13 cellular contexts compared by ENCODE assay signal in the genomic region with DNA sequence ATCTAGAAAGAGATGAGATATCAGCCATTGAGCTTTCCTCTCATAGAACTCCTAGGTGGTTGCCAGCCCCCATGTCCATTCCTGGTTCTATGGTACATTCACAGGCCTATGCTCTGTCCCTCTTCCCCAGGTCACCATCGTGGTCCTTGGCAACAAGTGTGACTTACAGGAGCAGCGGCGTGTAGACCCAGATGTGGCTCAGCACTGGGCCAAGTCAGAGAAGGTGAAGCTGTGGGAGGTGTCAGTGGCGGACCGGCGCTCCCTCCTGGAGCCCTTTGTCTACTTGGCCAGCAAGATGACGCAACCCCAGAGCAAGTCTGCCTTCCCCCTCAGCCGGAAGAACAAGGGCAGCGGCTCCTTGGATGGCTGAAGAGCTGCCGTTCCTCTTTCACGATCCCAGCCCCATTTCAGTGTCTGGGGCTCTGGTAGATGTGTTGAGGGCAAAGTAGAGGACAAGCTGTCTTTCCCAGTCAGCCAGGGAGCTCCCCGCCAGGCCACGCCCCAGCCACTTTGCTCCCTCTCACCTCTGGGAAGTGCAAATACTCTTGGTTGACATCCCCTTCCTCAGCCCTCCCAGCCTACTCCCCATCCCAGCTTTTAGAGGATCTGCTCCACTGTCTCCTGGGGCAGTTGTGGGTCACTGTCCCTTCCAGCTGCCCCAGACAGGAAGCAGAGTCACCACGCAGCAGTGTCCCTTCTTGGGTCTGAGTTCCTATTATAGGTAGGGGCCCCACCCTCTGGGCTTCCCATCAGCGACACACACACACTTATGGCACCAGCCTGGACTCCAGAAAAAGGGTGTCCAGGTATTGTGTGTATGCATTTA. TPM values are rescaled to one million over a fixed set of nuclear protein-coding genes. Genes with fewer than 3 reads are reported as not detected.
DNase-seq lines count a peak whose midpoint lies in the region; ATAC-seq, FAIRE-seq and TF ChIP-seq lines count a peak whose summit lies in the region.
"Had no signal": no experiment of that assay in that cellular context is flagged by ENCODE, and none has a peak within 500 bp of the region (broad histone marks: within the 10 kb centered on the region; RNA-seq: fewer than 3 reads in every experiment).

No MANE protein-coding gene starts in this region.

- TF ChIP-seq RAD21 in A549 (conservative IDR thresholded peaks at IDR 0.05 in 1 of 2, IDR thresholded peaks at IDR 0.05 in 1 of 2): no peak

- peaks cover 7 to 10% of the 10 kb centered on the region in 2 donors for H3K27me3 Mint-ChIP-seq in effector memory CD8-positive, alpha-beta T cell
- H3K27me3 Mint-ChIP-seq: activated naive CD8-positive, alpha-beta T cell treated with anti-CD3 and anti-CD28 coated beads, Interleukin-2, amount 10 ng/mL, durations not matched to agents 7 days and 5 days had no signal

- CTCF ChIA-PET in A549 (lab: Yijun Ruan, JAX): interaction anchor here (0.6 to 19.4 kb wide), 28 partner anchors 8 to 524 kb away, joined by 3 to 658 read pairs (median 4); partner anchors contain the start of genes C17orf113, CNP, DHX58 and GHDC
- CTCF ChIA-PET in HEK293T (lab: Yijun Ruan, JAX): no interaction called here

- FAIRE-seq in A549 (lab: Jason Lieb, UNC): no peak

- H3K36me3 Mint-ChIP-seq in effector memory CD8-positive, alpha-beta T cell (ENCODE audit: insufficient read depth): peaks cover 23% of the 10 kb centered on the region

- POLR2A ChIA-PET in A549 (lab: Yijun Ruan, JAX): no interaction called here
- POLR2A ChIA-PET in HEK293T (lab: Yijun Ruan, JAX): interaction anchor here (2.1 to 2.6 kb wide), 2 partner anchors 57 to 96 kb away, joined by 8 to 11 read pairs; partner anchors contain the start of gene CNP

- peak overlapping the region; percentile 57; the same call in 2 of the 3 replicates for H3K4me2 ChIP-seq in A549

- H3K36me3 ChIP-seq in mesodermal cell (ENCODE audit: control insufficient read depth, insufficient read depth, low read length): peaks cover 39% of the 10 kb centered on the region

- TF ChIP-seq CTCF in A549 (IDR thresholded peaks at IDR 0.05) (no peak), NB4 (IDR thresholded peaks at IDR 0.05; ENCODE audit: low read depth, low read length) (no peak)

- H3K4me3 ChIP-seq in A549 (no peak overlapping the region), NB4 (ENCODE audit: low read depth, low read length) (peak overlapping the region; percentile 11), mesodermal cell (ENCODE audit: extremely low read depth, insufficient read depth, low read length, poor library complexity, severe bottlenecking) (no peak overlapping the region)

- H3K27ac ChIP-seq in A549: peak overlapping the region; percentile 42 to 73; a peak in 5 of 6 replicates
- H3K27ac ChIP-seq in mesodermal cell (ENCODE audit: low read depth, low read length, severe bottlenecking): peak overlapping the region; percentile 74
- H3K27ac ChIP-seq: foreskin keratinocyte had no signal

- DNase-seq in A549 (ENCODE audit: low read depth in 1 of 2, low spot score in 1 of 2) (no peak), NB4 (ENCODE audit: low read depth) (peak; percentile 94), dermis blood vessel endothelial cell (peak; percentile 28), HEK293T (ENCODE audit: extremely low spot score) (no peak), NK-92 (lab: John Stamatoyannopoulos, UW; ENCODE audit: unreplicated experiment) (no peak)
- no peak for DNase-seq in effector memory CD8-positive, alpha-beta T cell
- DNase-seq: activated naive CD8-positive, alpha-beta T cell treated with anti-CD3 and anti-CD28 coated beads, Interleukin-2, amount 10 ng/mL, durations not matched to agents 7 days and 5 days; foreskin keratinocyte; NCI-H2107; occipital lobe; T1000 had no signal

- H3K9me3 ChIP-seq in A549 (no peaks in the 10 kb centered on the region), mesodermal cell (ENCODE audit: control insufficient read depth, low read length) (no peaks in the 10 kb centered on the region)

- TF ChIP-seq POLR2A in A549 (IDR thresholded peaks at IDR 0.05; ENCODE audit: low read length): no peak
- no peak for TF ChIP-seq POLR2A in NB4 (IDR thresholded peaks at IDR 0.05; ENCODE audit: extremely low read depth, insufficient read length)

- no peak overlapping the region for H3K27ac Mint-ChIP-seq in effector memory CD8-positive, alpha-beta T cell

- peaks cover 0 to 2% of the 10 kb centered on the region in 2 donors for H3K9me3 Mint-ChIP-seq in effector memory CD8-positive, alpha-beta T cell

- no peak for TF ChIP-seq EP300 in A549 (IDR thresholded peaks at IDR 0.05)

- no peak overlapping the region for H3K4me3 Mint-ChIP-seq in effector memory CD8-positive, alpha-beta T cell
- H3K4me3 Mint-ChIP-seq: activated naive CD8-positive, alpha-beta T cell treated with anti-CD3 and anti-CD28 coated beads, Interleukin-2, amount 10 ng/mL, durations not matched to agents 7 days and 5 days had no signal

- peaks cover 25 to 27% of the 10 kb centered on the region in 2 donors for H3K4me1 Mint-ChIP-seq in effector memory CD8-positive, alpha-beta T cell (ENCODE audit: low read depth in 2 of 2)

- H3K4me1 ChIP-seq in A549 (peaks cover 32% of the 10 kb centered on the region), mesodermal cell (ENCODE audit: control insufficient read depth, insufficient read depth, low read length, poor library complexity, severe bottlenecking) (peaks cover 46% of the 10 kb centered on the region)

- 93% methylated on average over 15 of the region's 15 CpGs for WGBS in A549 (ENCODE audit: missing lambda C conversion rate)
- whole genome bisulfite sequencing in mesodermal cell (ENCODE audit: insufficient coverage in 2 of 2), 2 experiments: 92 to 95% methylated on average over 10 to 12 of the region's 15 CpGs

- ATAC-seq in A549 (no peak), GM19328 (IDR thresholded peaks at IDR 0.05; ENCODE audit: unreplicated experiment) (no peak)
- no peak for ATAC-seq in effector memory CD8-positive, alpha-beta T cell (replicated peaks)
- ATAC-seq: foreskin keratinocyte had no signal

TF ChIP-seq in A549, 52 proteins besides CTCF, POLR2A, EP300 and RAD21 (continues in another document):
- TF ChIP-seq CEBPB (IDR thresholded peaks at IDR 0.05) (peak in 1 of 2 experiments; percentile 78; a peak in 2 of 4 replicates), PHF8 (IDR thresholded peaks at IDR 0.05; ENCODE audit: borderline replicate concordance, low read depth) (no peak), CHD2 (IDR thresholded peaks at IDR 0.05; ENCODE audit: low read length, partially characterized antibody) (no peak)

TF ChIP-seq in HEK293T, 16 proteins besides CTCF, POLR2A, EP300 and RAD21 (continues in another document):
- no peak for TF ChIP-seq BHLHE40 (IDR thresholded peaks at IDR 0.05; ENCODE audit: borderline replicate concordance)
- no peak for TF ChIP-seq FOXM1 (IDR thresholded peaks at IDR 0.05; ENCODE audit: borderline replicate concordance)
- TF ChIP-seq LEF1 (IDR thresholded peaks at IDR 0.05; ENCODE audit: borderline replicate concordance): no peak
- no peak for TF ChIP-seq HDGF (IDR thresholded peaks at IDR 0.05; ENCODE audit: borderline replicate concordance)
- no peak for TF ChIP-seq FOXA1 (IDR thresholded peaks at IDR 0.05)
- TF ChIP-seq, protein P1, sequence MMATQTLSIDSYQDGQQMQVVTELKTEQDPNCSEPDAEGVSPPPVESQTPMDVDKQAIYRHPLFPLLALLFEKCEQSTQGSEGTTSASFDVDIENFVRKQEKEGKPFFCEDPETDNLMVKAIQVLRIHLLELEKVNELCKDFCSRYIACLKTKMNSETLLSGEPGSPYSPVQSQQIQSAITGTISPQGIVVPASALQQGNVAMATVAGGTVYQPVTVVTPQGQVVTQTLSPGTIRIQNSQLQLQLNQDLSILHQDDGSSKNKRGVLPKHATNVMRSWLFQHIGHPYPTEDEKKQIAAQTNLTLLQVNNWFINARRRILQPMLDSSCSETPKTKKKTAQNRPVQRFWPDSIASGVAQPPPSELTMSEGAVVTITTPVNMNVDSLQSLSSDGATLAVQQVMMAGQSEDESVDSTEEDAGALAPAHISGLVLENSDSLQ (IDR thresholded peaks at IDR 0.05): no peak
- TF ChIP-seq NFRKB (IDR thresholded peaks at IDR 0.05): no peak
- no peak for TF ChIP-seq ELF4 (IDR thresholded peaks at IDR 0.05)
- TF ChIP-seq TARDBP (IDR thresholded peaks at IDR 0.05): no peak
- no peak for TF ChIP-seq SP1 (IDR thresholded peaks at IDR 0.05)

RNA-seq across cellular contexts. Expression of gene NKIRAS2, which starts 3.8 kb away (rescaled TPM):
- polyA plus RNA-seq in A549 (2011; rRNA removed): 52.2 and 54.3 TPM in 2 replicates
- polyA plus RNA-seq in A549 (2012; cell fraction: cytosol; rRNA removed): 65.0 and 77.2 TPM in 2 replicates
- polyA plus RNA-seq in A549 (2012; cell fraction: nucleus; rRNA removed): 46.1 and 47.2 TPM in 2 replicates
- 44.1 to 48.0 TPM (median 45.2 TPM) in 3 replicates for polyA plus RNA-seq in A549 (2017; fragmentation: RNase III; extraction: RNeasy Plus Mini Kit Qiagen cat#74134 plus additional on column Dnase treatment)
- 37.4 and 42.0 TPM in 2 replicates for polyA minus RNA-seq in A549 (2011; rRNA and poly(A)+ RNA removed)
- total RNA-seq in dermis blood vessel endothelial cell: 44.2 and 46.6 TPM in 2 replicates
- 53.9 TPM for polyA plus RNA-seq in mesodermal cell (2013, experiment 1 of 2)
- 46.3 TPM for polyA plus RNA-seq in mesodermal cell (2013, experiment 2 of 2)

RNA-seq across cellular contexts. Expression of gene DNAJC7, which starts 6.5 kb away (rescaled TPM):
- polyA plus RNA-seq in A549 (2011; rRNA removed) (95.3 and 116 TPM in 2 replicates), A549 (2017; fragmentation: RNase III; extraction: RNeasy Plus Mini Kit Qiagen cat#74134 plus additional on column Dnase treatment) (140 to 161 TPM (median 148 TPM) in 3 replicates)
- 48.6 and 54.5 TPM in 2 replicates for polyA plus RNA-seq in A549 (2012; cell fraction: cytosol; rRNA removed)
- polyA plus RNA-seq in A549 (2012; cell fraction: nucleus; rRNA removed): 18.1 and 33.8 TPM in 2 replicates
- polyA minus RNA-seq in A549 (2011; rRNA and poly(A)+ RNA removed): 71.3 and 71.5 TPM in 2 replicates
- 68.2 and 89.0 TPM in 2 replicates for total RNA-seq in dermis blood vessel endothelial cell
- polyA plus RNA-seq in mesodermal cell (2013, experiment 1 of 2): 73.8 TPM
- polyA plus RNA-seq in mesodermal cell (2013, experiment 2 of 2): 81.4 TPM

RNA-seq across cellular contexts. Expression of gene C17orf113, which starts 26.7 kb away (rescaled TPM):
- 1.0 and 1.4 TPM in 2 replicates for polyA plus RNA-seq in A549 (2011; rRNA removed)
- 0.56 and 0.87 TPM in 2 replicates for polyA plus RNA-seq in A549 (2012; cell fraction: cytosol; rRNA removed)
- polyA plus RNA-seq in A549 (2012; cell fraction: nucleus; rRNA removed): 1.2 and 1.4 TPM in 2 replicates
- 0.55 to 0.80 TPM (median 0.67 TPM) in 3 replicates for polyA plus RNA-seq in A549 (2017; fragmentation: RNase III; extraction: RNeasy Plus Mini Kit Qiagen cat#74134 plus additional on column Dnase treatment)
- polyA minus RNA-seq in A549 (2011; rRNA and poly(A)+ RNA removed): 1.5 and 1.8 TPM in 2 replicates
- 0.17 and 0.33 TPM in 2 replicates for total RNA-seq in dermis blood vessel endothelial cell
- polyA plus RNA-seq in mesodermal cell (2013, experiment 1 of 2): 1.3 TPM
- polyA plus RNA-seq in mesodermal cell (2013, experiment 2 of 2): 1.2 TPM

RNA-seq across cellular contexts. Expression of gene CNP, which starts 57.1 kb away (rescaled TPM):
- polyA plus RNA-seq in A549 (2011; rRNA removed) (38.6 and 49.8 TPM in 2 replicates), A549 (2017; fragmentation: RNase III; extraction: RNeasy Plus Mini Kit Qiagen cat#74134 plus additional on column Dnase treatment) (113 to 118 TPM (median 116 TPM) in 3 replicates)
- polyA plus RNA-seq in A549 (2012; cell fraction: cytosol; rRNA removed): 42.8 and 51.2 TPM in 2 replicates
- 57.8 and 66.7 TPM in 2 replicates for polyA plus RNA-seq in A549 (2012; cell fraction: nucleus; rRNA removed)
- 133 and 161 TPM in 2 replicates for polyA minus RNA-seq in A549 (2011; rRNA and poly(A)+ RNA removed)
- total RNA-seq in dermis blood vessel endothelial cell: 48.7 and 63.1 TPM in 2 replicates
- polyA plus RNA-seq in mesodermal cell (2013, experiment 1 of 2): 57.5 TPM
- 48.9 TPM for polyA plus RNA-seq in mesodermal cell (2013, experiment 2 of 2)

Comparison
In these comparisons a context has a peak if more than half of its experiments do, and no peak if none do; other contexts are left out.
1. DNase-seq: peak in NB4 (single experiment) and dermis blood vessel endothelial cell (single experiment); none in A549 (0 of 2), HEK293T (single experiment), NK-92 (single experiment) and effector memory CD8-positive, alpha-beta T cell (0 of 3).